Comparison of ENCODE assay signal across 1 cellular context in the genomic region with DNA sequence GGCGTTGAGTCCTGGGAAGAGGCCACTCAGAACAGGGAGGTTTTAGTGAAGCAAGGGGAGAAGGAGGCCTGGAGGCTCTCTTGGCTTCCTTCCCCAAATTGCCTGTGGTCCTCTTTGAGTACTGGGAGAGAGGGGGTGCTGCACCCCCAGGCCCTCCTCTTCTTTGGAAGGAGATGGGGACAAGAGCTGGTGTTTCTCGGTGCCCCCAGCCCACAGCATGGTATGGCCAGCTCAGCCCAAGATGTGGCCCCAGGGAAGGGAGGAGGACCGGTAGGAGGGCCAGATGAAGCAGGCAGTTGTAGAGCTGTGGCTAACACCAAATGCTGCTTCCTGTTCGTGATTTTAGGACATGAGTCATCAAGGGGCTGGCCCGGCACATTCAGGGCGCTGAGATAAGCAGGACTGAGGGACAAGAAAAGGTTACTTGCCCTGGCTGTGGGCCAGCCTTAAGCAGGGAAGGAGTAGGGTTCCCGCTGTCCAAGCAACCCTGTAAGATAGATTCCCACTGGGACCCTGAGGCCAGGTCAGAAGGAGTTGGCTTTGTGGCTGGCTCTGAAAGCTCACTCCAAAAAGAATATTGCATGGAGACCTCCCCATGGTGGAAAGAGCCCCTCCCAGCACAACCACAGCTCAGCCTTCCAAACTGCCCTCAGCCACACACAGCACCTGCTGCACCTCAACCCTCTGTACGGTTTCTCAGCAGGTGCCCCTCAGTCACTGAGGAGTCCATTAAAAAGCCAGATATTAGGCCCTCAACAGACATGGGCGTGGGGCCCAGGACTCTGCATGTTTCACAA.
TF ChIP-seq lines count a peak whose summit lies in the region.

No MANE protein-coding gene starts in this region.

TF ChIP-seq in K562, 482 proteins besides CTCF, POLR2A, EP300 and RAD21 (continued from another document and continues in another):
- TF ChIP-seq, protein P1, sequence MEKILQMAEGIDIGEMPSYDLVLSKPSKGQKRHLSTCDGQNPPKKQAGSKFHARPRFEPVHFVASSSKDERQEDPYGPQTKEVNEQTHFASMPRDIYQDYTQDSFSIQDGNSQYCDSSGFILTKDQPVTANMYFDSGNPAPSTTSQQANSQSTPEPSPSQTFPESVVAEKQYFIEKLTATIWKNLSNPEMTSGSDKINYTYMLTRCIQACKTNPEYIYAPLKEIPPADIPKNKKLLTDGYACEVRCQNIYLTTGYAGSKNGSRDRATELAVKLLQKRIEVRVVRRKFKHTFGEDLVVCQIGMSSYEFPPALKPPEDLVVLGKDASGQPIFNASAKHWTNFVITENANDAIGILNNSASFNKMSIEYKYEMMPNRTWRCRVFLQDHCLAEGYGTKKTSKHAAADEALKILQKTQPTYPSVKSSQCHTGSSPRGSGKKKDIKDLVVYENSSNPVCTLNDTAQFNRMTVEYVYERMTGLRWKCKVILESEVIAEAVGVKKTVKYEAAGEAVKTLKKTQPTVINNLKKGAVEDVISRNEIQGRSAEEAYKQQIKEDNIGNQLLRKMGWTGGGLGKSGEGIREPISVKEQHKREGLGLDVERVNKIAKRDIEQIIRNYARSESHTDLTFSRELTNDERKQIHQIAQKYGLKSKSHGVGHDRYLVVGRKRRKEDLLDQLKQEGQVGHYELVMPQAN (IDR thresholded peaks at IDR 0.05; ENCODE audit: borderline replicate concordance), result no peak
- peak; percentile 87 for TF ChIP-seq ELF1 (tag; IDR thresholded peaks at IDR 0.05)
- no peak for TF ChIP-seq ZNF324 (CRISPR knock-in tag; IDR thresholded peaks at IDR 0.05)
- TF ChIP-seq, protein P2, sequence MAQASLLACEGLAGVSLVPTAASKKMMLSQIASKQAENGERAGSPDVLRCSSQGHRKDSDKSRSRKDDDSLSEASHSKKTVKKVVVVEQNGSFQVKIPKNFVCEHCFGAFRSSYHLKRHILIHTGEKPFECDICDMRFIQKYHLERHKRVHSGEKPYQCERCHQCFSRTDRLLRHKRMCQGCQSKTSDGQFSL (CRISPR knock-in tag; IDR thresholded peaks at IDR 0.05), result no peak
- TF ChIP-seq, protein P2 (tag; IDR thresholded peaks at IDR 0.05), result no peak
- TF ChIP-seq ZNF586 (CRISPR knock-in tag; conservative IDR thresholded peaks at IDR 0.05), result no peak
- TF ChIP-seq, protein P3, sequence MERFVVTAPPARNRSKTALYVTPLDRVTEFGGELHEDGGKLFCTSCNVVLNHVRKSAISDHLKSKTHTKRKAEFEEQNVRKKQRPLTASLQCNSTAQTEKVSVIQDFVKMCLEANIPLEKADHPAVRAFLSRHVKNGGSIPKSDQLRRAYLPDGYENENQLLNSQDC (CRISPR knock-in tag; IDR thresholded peaks at IDR 0.05), result no peak
- TF ChIP-seq RCOR1 (IDR thresholded peaks at IDR 0.05; ENCODE audit: borderline replicate concordance in 1 of 2, low read depth in 2 of 2, low read length in 2 of 2), result peak; percentile 99 to 100
- no peak for TF ChIP-seq KDM2B (CRISPR knock-in tag; IDR thresholded peaks at IDR 0.05)
- TF ChIP-seq OTX1 (CRISPR knock-in tag; IDR thresholded peaks at IDR 0.05), result no peak
- TF ChIP-seq MAZ (CRISPR knock-in tag; conservative IDR thresholded peaks at IDR 0.05 in 1 of 2, IDR thresholded peaks at IDR 0.05 in 1 of 2), result peak; percentile 59 to 89
- TF ChIP-seq, protein P4, sequence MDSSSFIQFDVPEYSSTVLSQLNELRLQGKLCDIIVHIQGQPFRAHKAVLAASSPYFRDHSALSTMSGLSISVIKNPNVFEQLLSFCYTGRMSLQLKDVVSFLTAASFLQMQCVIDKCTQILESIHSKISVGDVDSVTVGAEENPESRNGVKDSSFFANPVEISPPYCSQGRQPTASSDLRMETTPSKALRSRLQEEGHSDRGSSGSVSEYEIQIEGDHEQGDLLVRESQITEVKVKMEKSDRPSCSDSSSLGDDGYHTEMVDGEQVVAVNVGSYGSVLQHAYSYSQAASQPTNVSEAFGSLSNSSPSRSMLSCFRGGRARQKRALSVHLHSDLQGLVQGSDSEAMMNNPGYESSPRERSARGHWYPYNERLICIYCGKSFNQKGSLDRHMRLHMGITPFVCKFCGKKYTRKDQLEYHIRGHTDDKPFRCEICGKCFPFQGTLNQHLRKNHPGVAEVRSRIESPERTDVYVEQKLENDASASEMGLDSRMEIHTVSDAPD (CRISPR knock-in tag; IDR thresholded peaks at IDR 0.05), result no peak
- 0 out of 2 replicates have a peak, but pooled peaks have one; percentile 4 for TF ChIP-seq ZNF121 (CRISPR knock-in tag; conservative IDR thresholded peaks at IDR 0.05)
- TF ChIP-seq ZNF311 (CRISPR knock-in tag; IDR thresholded peaks at IDR 0.05), result no peak
- TF ChIP-seq TCFL5 (CRISPR knock-in tag; conservative IDR thresholded peaks at IDR 0.05), result 0 out of 2 replicates have a peak, but pooled peaks have one; percentile 23
- TF ChIP-seq KLF6 (CRISPR knock-in tag; IDR thresholded peaks at IDR 0.05; ENCODE audit: borderline replicate concordance), result no peak
- no peak for TF ChIP-seq SAFB (IDR thresholded peaks at IDR 0.05; ENCODE audit: borderline replicate concordance, low read depth, low read length)
- TF ChIP-seq HNRNPL (IDR thresholded peaks at IDR 0.05; ENCODE audit: low read depth, low read length), result no peak
- peak; percentile 98 for TF ChIP-seq ARID1B (IDR thresholded peaks at IDR 0.05)
- TF ChIP-seq NONO (IDR thresholded peaks at IDR 0.05; ENCODE audit: low read depth in 2 of 2, low read length in 1 of 2), result peak in 1 of 2 experiments; percentile 77; a peak in 1 of 4 replicates
- no peak; the same call in 1 of the 2 replicates for TF ChIP-seq SPI1 (IDR thresholded peaks at IDR 0.05; ENCODE audit: borderline replicate concordance, low read depth, low read length)
- TF ChIP-seq, protein P5, sequence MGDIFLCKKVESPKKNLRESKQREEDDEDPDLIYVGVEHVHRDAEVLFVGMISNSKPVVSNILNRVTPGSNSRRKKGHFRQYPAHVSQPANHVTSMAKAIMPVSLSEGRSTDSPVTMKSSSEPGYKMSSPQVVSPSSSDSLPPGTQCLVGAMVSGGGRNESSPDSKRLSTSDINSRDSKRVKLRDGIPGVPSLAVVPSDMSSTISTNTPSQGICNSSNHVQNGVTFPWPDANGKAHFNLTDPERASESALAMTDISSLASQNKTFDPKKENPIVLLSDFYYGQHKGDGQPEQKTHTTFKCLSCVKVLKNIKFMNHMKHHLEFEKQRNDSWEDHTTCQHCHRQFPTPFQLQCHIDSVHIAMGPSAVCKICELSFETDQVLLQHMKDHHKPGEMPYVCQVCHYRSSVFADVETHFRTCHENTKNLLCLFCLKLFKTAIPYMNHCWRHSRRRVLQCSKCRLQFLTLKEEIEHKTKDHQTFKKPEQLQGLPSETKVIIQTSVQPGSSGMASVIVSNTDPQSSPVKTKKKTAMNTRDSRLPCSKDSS (IDR thresholded peaks at IDR 0.05; ENCODE audit: low read depth, partially characterized antibody), result no peak
- no peak for TF ChIP-seq ZNF143 (CRISPR knock-in tag; IDR thresholded peaks at IDR 0.05)
- no peak for TF ChIP-seq ZNF696 (CRISPR knock-in tag; conservative IDR thresholded peaks at IDR 0.05)
- TF ChIP-seq RHOXF2B (CRISPR knock-in tag; conservative IDR thresholded peaks at IDR 0.05), result no peak
- TF ChIP-seq PHB (CRISPR knock-in tag; IDR thresholded peaks at IDR 0.05), result no peak
- TF ChIP-seq CHCHD3 (CRISPR knock-in tag; IDR thresholded peaks at IDR 0.05), result no peak
- peak; percentile 39; the same call in 1 of the 2 replicates for TF ChIP-seq ZNF766 (CRISPR knock-in tag; conservative IDR thresholded peaks at IDR 0.05)
- TF ChIP-seq MCM7 (IDR thresholded peaks at IDR 0.05), result no peak
- TF ChIP-seq, protein P6, sequence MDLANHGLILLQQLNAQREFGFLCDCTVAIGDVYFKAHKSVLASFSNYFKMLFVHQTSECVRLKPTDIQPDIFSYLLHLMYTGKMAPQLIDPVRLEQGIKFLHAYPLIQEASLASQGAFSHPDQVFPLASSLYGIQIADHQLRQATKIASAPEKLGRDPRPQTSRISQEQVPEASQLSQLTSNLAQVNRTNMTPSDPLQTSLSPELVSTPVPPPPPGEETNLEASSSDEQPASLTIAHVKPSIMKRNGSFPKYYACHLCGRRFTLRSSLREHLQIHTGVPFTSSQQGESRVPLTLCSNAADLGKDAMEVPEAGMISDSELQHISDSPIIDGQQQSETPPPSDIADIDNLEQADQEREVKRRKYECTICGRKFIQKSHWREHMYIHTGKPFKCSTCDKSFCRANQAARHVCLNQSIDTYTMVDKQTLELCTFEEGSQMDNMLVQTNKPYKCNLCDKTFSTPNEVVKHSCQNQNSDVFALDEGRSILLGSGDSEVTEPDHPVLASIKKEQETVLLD (IDR thresholded peaks at IDR 0.05), result peak; percentile 56; the same call in 1 of the 2 replicates
- peak; percentile 92 for TF ChIP-seq SMARCB1 (IDR thresholded peaks at IDR 0.05; ENCODE audit: insufficient read length, low read depth)
- no peak for TF ChIP-seq PYGO2 (tag; IDR thresholded peaks at IDR 0.05)
- TF ChIP-seq XRCC5 (IDR thresholded peaks at IDR 0.05; ENCODE audit: low read depth, low read length), result peak; percentile 73
- TF ChIP-seq ZBTB1 (CRISPR knock-in tag; IDR thresholded peaks at IDR 0.05; ENCODE audit: borderline replicate concordance, low read depth), result no peak
- TF ChIP-seq, protein P7, sequence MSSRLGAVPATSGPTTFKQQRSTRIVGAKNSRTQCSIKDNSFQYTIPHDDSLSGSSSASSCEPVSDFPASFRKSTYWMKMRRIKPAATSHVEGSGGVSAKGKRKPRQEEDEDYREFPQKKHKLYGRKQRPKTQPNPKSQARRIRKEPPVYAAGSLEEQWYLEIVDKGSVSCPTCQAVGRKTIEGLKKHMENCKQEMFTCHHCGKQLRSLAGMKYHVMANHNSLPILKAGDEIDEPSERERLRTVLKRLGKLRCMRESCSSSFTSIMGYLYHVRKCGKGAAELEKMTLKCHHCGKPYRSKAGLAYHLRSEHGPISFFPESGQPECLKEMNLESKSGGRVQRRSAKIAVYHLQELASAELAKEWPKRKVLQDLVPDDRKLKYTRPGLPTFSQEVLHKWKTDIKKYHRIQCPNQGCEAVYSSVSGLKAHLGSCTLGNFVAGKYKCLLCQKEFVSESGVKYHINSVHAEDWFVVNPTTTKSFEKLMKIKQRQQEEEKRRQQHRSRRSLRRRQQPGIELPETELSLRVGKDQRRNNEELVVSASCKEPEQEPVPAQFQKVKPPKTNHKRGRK (tag; IDR thresholded peaks at IDR 0.05), result no peak
- TF ChIP-seq, protein P8, sequence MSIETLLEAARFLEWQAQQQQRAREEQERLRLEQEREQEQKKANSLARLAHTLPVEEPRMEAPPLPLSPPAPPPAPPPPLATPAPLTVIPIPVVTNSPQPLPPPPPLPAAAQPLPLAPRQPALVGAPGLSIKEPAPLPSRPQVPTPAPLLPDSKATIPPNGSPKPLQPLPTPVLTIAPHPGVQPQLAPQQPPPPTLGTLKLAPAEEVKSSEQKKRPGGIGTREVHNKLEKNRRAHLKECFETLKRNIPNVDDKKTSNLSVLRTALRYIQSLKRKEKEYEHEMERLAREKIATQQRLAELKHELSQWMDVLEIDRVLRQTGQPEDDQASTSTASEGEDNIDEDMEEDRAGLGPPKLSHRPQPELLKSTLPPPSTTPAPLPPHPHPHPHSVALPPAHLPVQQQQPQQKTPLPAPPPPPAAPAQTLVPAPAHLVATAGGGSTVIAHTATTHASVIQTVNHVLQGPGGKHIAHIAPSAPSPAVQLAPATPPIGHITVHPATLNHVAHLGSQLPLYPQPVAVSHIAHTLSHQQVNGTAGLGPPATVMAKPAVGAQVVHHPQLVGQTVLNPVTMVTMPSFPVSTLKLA (conservative IDR thresholded peaks at IDR 0.05), result peak in 1 of 2 experiments; percentile 70; a peak in 2 of 4 replicates
- TF ChIP-seq ESRRB (CRISPR knock-in tag; IDR thresholded peaks at IDR 0.05; ENCODE audit: borderline replicate concordance), result no peak
- TF ChIP-seq, protein P9, sequence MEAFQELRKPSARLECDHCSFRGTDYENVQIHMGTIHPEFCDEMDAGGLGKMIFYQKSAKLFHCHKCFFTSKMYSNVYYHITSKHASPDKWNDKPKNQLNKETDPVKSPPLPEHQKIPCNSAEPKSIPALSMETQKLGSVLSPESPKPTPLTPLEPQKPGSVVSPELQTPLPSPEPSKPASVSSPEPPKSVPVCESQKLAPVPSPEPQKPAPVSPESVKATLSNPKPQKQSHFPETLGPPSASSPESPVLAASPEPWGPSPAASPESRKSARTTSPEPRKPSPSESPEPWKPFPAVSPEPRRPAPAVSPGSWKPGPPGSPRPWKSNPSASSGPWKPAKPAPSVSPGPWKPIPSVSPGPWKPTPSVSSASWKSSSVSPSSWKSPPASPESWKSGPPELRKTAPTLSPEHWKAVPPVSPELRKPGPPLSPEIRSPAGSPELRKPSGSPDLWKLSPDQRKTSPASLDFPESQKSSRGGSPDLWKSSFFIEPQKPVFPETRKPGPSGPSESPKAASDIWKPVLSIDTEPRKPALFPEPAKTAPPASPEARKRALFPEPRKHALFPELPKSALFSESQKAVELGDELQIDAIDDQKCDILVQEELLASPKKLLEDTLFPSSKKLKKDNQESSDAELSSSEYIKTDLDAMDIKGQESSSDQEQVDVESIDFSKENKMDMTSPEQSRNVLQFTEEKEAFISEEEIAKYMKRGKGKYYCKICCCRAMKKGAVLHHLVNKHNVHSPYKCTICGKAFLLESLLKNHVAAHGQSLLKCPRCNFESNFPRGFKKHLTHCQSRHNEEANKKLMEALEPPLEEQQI (IDR thresholded peaks at IDR 0.05), result no peak
- no peak for TF ChIP-seq XRCC4 (IDR thresholded peaks at IDR 0.05; ENCODE audit: extremely low read depth, insufficient read depth, insufficient read length)
- TF ChIP-seq, protein P10, sequence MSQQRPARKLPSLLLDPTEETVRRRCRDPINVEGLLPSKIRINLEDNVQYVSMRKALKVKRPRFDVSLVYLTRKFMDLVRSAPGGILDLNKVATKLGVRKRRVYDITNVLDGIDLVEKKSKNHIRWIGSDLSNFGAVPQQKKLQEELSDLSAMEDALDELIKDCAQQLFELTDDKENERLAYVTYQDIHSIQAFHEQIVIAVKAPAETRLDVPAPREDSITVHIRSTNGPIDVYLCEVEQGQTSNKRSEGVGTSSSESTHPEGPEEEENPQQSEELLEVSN (IDR thresholded peaks at IDR 0.05; ENCODE audit: borderline replicate concordance in 1 of 2, extremely low read depth in 1 of 2, insufficient read depth in 1 of 2, insufficient read length in 1 of 2, low read depth in 1 of 2, low read length in 1 of 2, poor library complexity in 1 of 2, severe bottlenecking in 1 of 2), result no peak
- TF ChIP-seq, protein P11, sequence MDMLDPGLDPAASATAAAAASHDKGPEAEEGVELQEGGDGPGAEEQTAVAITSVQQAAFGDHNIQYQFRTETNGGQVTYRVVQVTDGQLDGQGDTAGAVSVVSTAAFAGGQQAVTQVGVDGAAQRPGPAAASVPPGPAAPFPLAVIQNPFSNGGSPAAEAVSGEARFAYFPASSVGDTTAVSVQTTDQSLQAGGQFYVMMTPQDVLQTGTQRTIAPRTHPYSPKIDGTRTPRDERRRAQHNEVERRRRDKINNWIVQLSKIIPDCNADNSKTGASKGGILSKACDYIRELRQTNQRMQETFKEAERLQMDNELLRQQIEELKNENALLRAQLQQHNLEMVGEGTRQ (CRISPR knock-in tag; IDR thresholded peaks at IDR 0.05), result no peak
